In genomic region chr2:46095821-46096220, GRCh38 we compare ENCODE assay signal across 1 cellular context.
A peak's percentile ranks its signal among the peaks of the same experiment; 100 is the strongest.
TF ChIP-seq lines count a peak whose summit lies in the region.

No MANE protein-coding gene starts in this region.

TF ChIP-seq in IMR-90, 13 proteins besides CTCF, POLR2A, EP300 and RAD21:
- TF ChIP-seq CEBPB (IDR thresholded peaks at IDR 0.05; ENCODE audit: low read depth, low read length) (peak; percentile 77), FOS (IDR thresholded peaks at IDR 0.05; ENCODE audit: low read depth, low read length) (no peak)
TF ChIP-seq in IMR-90: peak in this region for 1.
